24 cellular contexts compared by ENCODE assay signal in the genomic region with DNA sequence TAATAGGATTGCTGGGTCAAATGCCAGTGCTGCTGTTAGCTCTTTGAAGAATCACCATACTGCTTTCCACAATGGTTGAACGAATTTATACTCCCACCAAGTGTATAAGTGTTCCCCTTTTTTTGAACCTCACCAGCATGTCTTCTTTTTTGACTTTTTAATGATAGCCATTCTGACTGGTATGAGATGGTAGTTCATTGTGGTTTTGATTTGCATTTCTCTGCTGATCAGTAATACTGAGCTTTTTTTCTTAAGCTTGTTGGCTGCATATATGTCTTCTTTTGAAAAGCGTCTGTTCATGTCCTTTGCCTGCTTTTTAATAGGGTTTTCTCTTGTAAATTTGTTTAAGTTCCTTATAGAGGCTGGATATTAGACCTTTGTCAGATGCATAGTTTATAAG. TPM values are rescaled to one million over a fixed set of nuclear protein-coding genes. Genes with fewer than 3 reads are reported as not detected.
DNase-seq lines count a peak whose midpoint lies in the region; ATAC-seq, FAIRE-seq and TF ChIP-seq lines count a peak whose summit lies in the region.
"Had no signal": no experiment of that assay in that cellular context is flagged by ENCODE, and none has a peak within 500 bp of the region (broad histone marks: within the 10 kb centered on the region; RNA-seq: fewer than 3 reads in every experiment).

No MANE protein-coding gene starts in this region.

- TF ChIP-seq POLR2A in GM12891 (IDR thresholded peaks at IDR 0.05; ENCODE audit: low read depth, low read length) (no peak), suprapubic skin (IDR thresholded peaks at IDR 0.05) (no peak)

- intact Hi-C loops in naive thymus-derived CD4-positive, alpha-beta T cell (cut with micrococcal nuclease): loop anchor here in 1 of 2 donors (2.0 kb wide), 1 partner anchor 15 kb away; the partner anchor contains the start of gene USP38

- H3K36me3 Mint-ChIP-seq in activated CD4-positive, alpha-beta T cell treated with anti-CD3 and anti-CD28 coated beads, Interleukin-2, amount 10 ng/mL, durations not matched to agents 7 days and 5 days (ENCODE audit: low read depth): peaks cover 55% of the 10 kb centered on the region
- peaks cover 31 to 57% (median 34%) of the 10 kb centered on the region in 5 donors for H3K36me3 Mint-ChIP-seq in naive thymus-derived CD4-positive, alpha-beta T cell

- CTCF ChIA-PET in activated CD4-positive, alpha-beta T cell treated with anti-CD3 and anti-CD28 coated beads, Interleukin-2, amount 10 ng/mL, durations not matched to agents 7 days and 5 days (lab: Charles Lee): no interaction called here
- CTCF ChIA-PET in naive thymus-derived CD4-positive, alpha-beta T cell (lab: Charles Lee): no interaction called here

- H3K9me3 Mint-ChIP-seq in activated CD4-positive, alpha-beta T cell treated with anti-CD3 and anti-CD28 coated beads, Interleukin-2, amount 10 ng/mL, durations not matched to agents 7 days and 5 days: no peaks in the 10 kb centered on the region
- H3K9me3 Mint-ChIP-seq in naive thymus-derived CD4-positive, alpha-beta T cell: no peaks in the 10 kb centered on the region
- H3K9me3 Mint-ChIP-seq: CD4-positive, alpha-beta T cell; H9; IgD-negative memory B cell had no signal

- H3K4me1 Mint-ChIP-seq in activated CD4-positive, alpha-beta T cell treated with anti-CD3 and anti-CD28 coated beads, Interleukin-2, amount 10 ng/mL, durations not matched to agents 7 days and 5 days: peaks cover 5% of the 10 kb centered on the region
- peaks cover 9 to 45% (median 37%) of the 10 kb centered on the region in 7 donors for H3K4me1 Mint-ChIP-seq in naive thymus-derived CD4-positive, alpha-beta T cell
- H3K4me1 Mint-ChIP-seq: H9 had no signal

- TF ChIP-seq CTCF in suprapubic skin (IDR thresholded peaks at IDR 0.05): no peak

- H3K27me3 Mint-ChIP-seq in activated CD4-positive, alpha-beta T cell treated with anti-CD3 and anti-CD28 coated beads, Interleukin-2, amount 10 ng/mL, durations not matched to agents 7 days and 5 days: no peaks in the 10 kb centered on the region
- H3K27me3 Mint-ChIP-seq in naive thymus-derived CD4-positive, alpha-beta T cell: no peaks in the 10 kb centered on the region
- H3K27me3 Mint-ChIP-seq: CD4-positive, alpha-beta T cell; IgD-negative memory B cell had no signal

- POLR2A ChIA-PET in activated CD4-positive, alpha-beta T cell treated with anti-CD3 and anti-CD28 coated beads, Interleukin-2, amount 10 ng/mL, durations not matched to agents 7 days and 5 days (lab: Charles Lee): no interaction called here
- POLR2A ChIA-PET in naive thymus-derived CD4-positive, alpha-beta T cell (lab: Charles Lee): no interaction called here

- H3K4me3 Mint-ChIP-seq in activated CD4-positive, alpha-beta T cell treated with anti-CD3 and anti-CD28 coated beads, Interleukin-2, amount 10 ng/mL, durations not matched to agents 7 days and 5 days: no peak overlapping the region
- no peak overlapping the region for H3K4me3 Mint-ChIP-seq in naive thymus-derived CD4-positive, alpha-beta T cell
- H3K4me3 Mint-ChIP-seq: CD4-positive, alpha-beta T cell; H9; IgD-negative memory B cell had no signal

- H3K36me3 ChIP-seq in suprapubic skin: peaks cover 69% of the 10 kb centered on the region
- H3K36me3 ChIP-seq in naive thymus-derived CD4-positive, alpha-beta T cell (ENCODE audit: control insufficient read depth in 2 of 3, insufficient read depth in 3 of 3, low read length in 3 of 3): peaks cover 16 to 71% (median 32%) of the 10 kb centered on the region in 3 experiments

- no peak overlapping the region for H3K27ac Mint-ChIP-seq in activated CD4-positive, alpha-beta T cell treated with anti-CD3 and anti-CD28 coated beads, Interleukin-2, amount 10 ng/mL, durations not matched to agents 7 days and 5 days
- no peak overlapping the region for H3K27ac Mint-ChIP-seq in naive thymus-derived CD4-positive, alpha-beta T cell
- H3K27ac Mint-ChIP-seq: CD4-positive, alpha-beta T cell; H9 had no signal

- ATAC-seq in GM18858 (IDR thresholded peaks at IDR 0.05; ENCODE audit: unreplicated experiment): peak; percentile 55
- ATAC-seq in GM19452 (IDR thresholded peaks at IDR 0.05; ENCODE audit: unreplicated experiment): peak; percentile 55
- ATAC-seq in HG03469 (IDR thresholded peaks at IDR 0.05; ENCODE audit: unreplicated experiment): peak; percentile 36
- no peak for ATAC-seq in naive thymus-derived CD4-positive, alpha-beta T cell
- no peak for ATAC-seq in GM19324 (IDR thresholded peaks at IDR 0.05; ENCODE audit: low FRiP score, unreplicated experiment)
- ATAC-seq: A549, HepG2 had no signal

- H3K27ac ChIP-seq in suprapubic skin: no peak overlapping the region
- H3K27ac ChIP-seq in naive thymus-derived CD4-positive, alpha-beta T cell (ENCODE audit: low read depth, low read length): no peak overlapping the region
- H3K27ac ChIP-seq: 22Rv1, A549, C4-2B had no signal

- no peak for TF ChIP-seq EP300 in suprapubic skin (IDR thresholded peaks at IDR 0.05)

- no peaks in the 10 kb centered on the region for H3K27me3 ChIP-seq in suprapubic skin
- no peaks in the 10 kb centered on the region for H3K27me3 ChIP-seq in naive thymus-derived CD4-positive, alpha-beta T cell (ENCODE audit: control insufficient read depth in 2 of 2, insufficient read depth in 2 of 2, low read length in 2 of 2)

- H3K4me3 ChIP-seq in suprapubic skin: no peak overlapping the region
- H3K4me3 ChIP-seq in naive thymus-derived CD4-positive, alpha-beta T cell (ENCODE audit: low read length): no peak overlapping the region
- H3K4me3 ChIP-seq: A549 had no signal

- no peaks in the 10 kb centered on the region for H3K4me1 ChIP-seq in suprapubic skin
- no peaks in the 10 kb centered on the region for H3K4me1 ChIP-seq in naive thymus-derived CD4-positive, alpha-beta T cell (ENCODE audit: control insufficient read depth in 2 of 2, insufficient read depth in 2 of 2, low read length in 2 of 2)
- H3K4me1 ChIP-seq: A549, Caco-2 had no signal

- WGBS in suprapubic skin: 95% methylated on average over 2 of the region's 2 CpGs

- H3K9me3 ChIP-seq in suprapubic skin: no peaks in the 10 kb centered on the region
- no peaks in the 10 kb centered on the region for H3K9me3 ChIP-seq in naive thymus-derived CD4-positive, alpha-beta T cell (ENCODE audit: control insufficient read depth in 2 of 3, low read length in 3 of 3)
- H3K9me3 ChIP-seq: A549, Caco-2 had no signal

- FAIRE-seq in GM12891 (lab: Jason Lieb, UNC): peak; percentile 56
- FAIRE-seq: A549, D721Med, G401.6, GM12892, GM19239, H1, HepG2 had no signal

- DNase-seq in GM12891 (ENCODE audit: insufficient read length, low spot score): no peak
- no peak for DNase-seq in activated CD4-positive, alpha-beta T cell treated with anti-CD3 and anti-CD28 coated beads, Interleukin-2, amount 10 ng/mL, durations not matched to agents 7 days and 5 days
- no peak for DNase-seq in suprapubic skin (ENCODE audit: low spot score in 2 of 2)
- no peak for DNase-seq in naive thymus-derived CD4-positive, alpha-beta T cell
- DNase-seq: AML-193; Caco-2; CD4-positive, alpha-beta T cell; H9; Karpas-422; KBM-7 had no signal

TF ChIP-seq in GM12891, 5 proteins besides CTCF, POLR2A, EP300 and RAD21:
- TF ChIP-seq SPI1 (IDR thresholded peaks at IDR 0.05; ENCODE audit: low read depth, low read length) (no peak), POU2F2 (IDR thresholded peaks at IDR 0.05; ENCODE audit: low read depth, low read length) (no peak), POLR2AphosphoS5 (IDR thresholded peaks at IDR 0.05; ENCODE audit: low read depth, low read length) (no peak), TAF1 (IDR thresholded peaks at IDR 0.05; ENCODE audit: low read depth, low read length) (no peak), PAX5 (IDR thresholded peaks at IDR 0.05; ENCODE audit: insufficient read depth, low read length, severe bottlenecking) (no peak)

RNA-seq across cellular contexts. Expression of gene USP38, which starts 14.8 kb away (rescaled TPM):
- polyA plus RNA-seq in GM12891 (2012; ENCODE audit: low read depth, missing spikeins): 6.5 TPM
- total RNA-seq in activated CD4-positive, alpha-beta T cell treated with anti-CD3 and anti-CD28 coated beads, Interleukin-2, amount 10 ng/mL, durations not matched to agents 7 days and 5 days: 10 to 100 TPM; 23.3 to 24.7 TPM
- 10 to 100 TPM; 17.9 to 32.0 (median 23.8) TPM for total RNA-seq in suprapubic skin
- total RNA-seq in naive thymus-derived CD4-positive, alpha-beta T cell: 10 to 100 TPM; 22.4 to 28.8 (median 24.3) TPM
- polyA plus RNA-seq in naive thymus-derived CD4-positive, alpha-beta T cell: 10 to 100 TPM; 17.7 to 26.2 TPM

Comparison
In these comparisons a context has a peak if more than half of its experiments do, and no peak if none do; other contexts are left out.
1. ATAC-seq: peak in GM18858 (single experiment), GM19452 (single experiment) and HG03469 (single experiment); none in naive thymus-derived CD4-positive, alpha-beta T cell (single experiment) and GM19324 (single experiment).